In the genomic region with DNA sequence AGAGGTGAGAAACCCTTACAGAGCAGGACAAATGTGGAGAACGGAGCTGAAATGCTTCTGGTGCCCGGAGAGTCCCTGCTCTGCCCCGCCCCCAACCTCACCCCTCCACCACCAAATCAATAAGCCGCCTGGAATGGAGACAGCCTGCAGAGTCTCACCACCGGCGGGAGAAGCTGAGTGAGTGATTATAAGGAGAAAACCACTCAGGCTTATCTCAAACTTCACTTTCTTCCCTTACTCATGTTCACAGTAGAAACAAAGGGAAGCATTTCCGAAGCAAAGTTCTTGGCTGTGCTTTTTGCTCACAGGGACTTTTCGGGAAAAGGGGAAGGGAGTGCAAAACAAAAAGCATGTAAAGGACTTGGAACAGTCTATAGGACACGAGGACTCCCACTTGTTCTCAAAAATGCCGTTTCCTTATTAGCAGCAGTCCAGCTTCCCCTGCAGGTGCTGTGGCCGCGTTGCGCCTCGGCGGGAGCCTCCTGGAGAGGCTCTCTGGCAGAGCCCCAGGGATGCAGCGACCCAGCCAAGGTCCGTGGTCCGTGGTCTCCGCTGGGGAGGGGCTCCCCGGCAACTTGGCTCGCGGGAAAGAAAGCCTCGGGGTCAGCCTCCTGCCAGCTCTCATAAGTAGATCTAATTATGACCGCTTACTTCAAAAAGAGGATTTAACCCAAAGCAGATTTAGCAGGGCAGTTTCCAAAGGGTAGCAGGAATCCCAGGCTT, we compare ENCODE assay signal across 8 cellular contexts.
DNase-seq lines count a peak whose midpoint lies in the region; ATAC-seq and TF ChIP-seq lines count a peak whose summit lies in the region.

No MANE protein-coding gene starts in this region.

- no peaks in the 10 kb centered on the region for H3K79me2 ChIP-seq in SK-N-SH (ENCODE audit: insufficient read depth)

- peak; percentile 60 for DNase-seq in SK-N-SH
- peak; percentile 56 for DNase-seq in left ventricle myocardium superior
- DNase-seq in sciatic nerve (ENCODE audit: low spot score), result no peak
- no peak for DNase-seq in OCI-M2 (lab: John Stamatoyannopoulos, UW; ENCODE audit: unreplicated experiment)
- DNase-seq in amniotic stem cell (lab: John Stamatoyannopoulos, UW), result no peak
- DNase-seq in cortex of kidney (lab: John Stamatoyannopoulos, UW), result no peak

- POLR2A ChIA-PET in SK-N-SH (lab: Yijun Ruan, JAX), result no interaction called here

- intact Hi-C loops in left ventricle myocardium superior (cut with micrococcal nuclease), result no loop called here
- intact Hi-C loops in sciatic nerve (cut with DNase I), result no loop called here

- ATAC-seq in GM19324 (IDR thresholded peaks at IDR 0.05; ENCODE audit: low FRiP score, unreplicated experiment) (peak; percentile 50), left ventricle myocardium superior (peak; percentile 67), sciatic nerve (peak; percentile 58), GM21528 (IDR thresholded peaks at IDR 0.05; ENCODE audit: low FRiP score, unreplicated experiment) (no peak)

- H2AFZ ChIP-seq in SK-N-SH (ENCODE audit: low read depth), result peak overlapping the region; percentile 84; the same call in 1 of the 2 replicates

- no peaks in the 10 kb centered on the region for H3K27me3 ChIP-seq in SK-N-SH (ENCODE audit: insufficient read depth)

- TF ChIP-seq RAD21 in SK-N-SH (IDR thresholded peaks at IDR 0.05; ENCODE audit: low read length), result 0 out of 2 replicates have a peak, but pooled peaks have one; percentile 5

- 7% methylated on average over 21 of the region's 24 CpGs for WGBS in SK-N-SH (ENCODE audit: low lambda C conversion rate)

- H3K4me1 ChIP-seq in SK-N-SH (ENCODE audit: control insufficient read depth in 1 of 2, insufficient read depth in 2 of 2, low read depth in 1 of 2, low read length in 1 of 2), result peaks cover 4 to 11% of the 10 kb centered on the region in 2 experiments; a peak in 3 of 4 replicates

- H3K4me2 ChIP-seq in SK-N-SH, result peak overlapping the region; percentile 72

- H3K9me3 ChIP-seq in SK-N-SH, result no peaks in the 10 kb centered on the region

- H3K4me3 ChIP-seq in SK-N-SH (ENCODE audit: low read depth in 2 of 2, low read length in 1 of 2), result peak overlapping the region; percentile 45

- no peaks in the 10 kb centered on the region for H3K9me2 ChIP-seq in SK-N-SH

- H4K20me1 ChIP-seq in SK-N-SH (ENCODE audit: insufficient read depth), result no peaks in the 10 kb centered on the region

- no peak for TF ChIP-seq CTCF in SK-N-SH (IDR thresholded peaks at IDR 0.05)

- no peak overlapping the region for H3K27ac ChIP-seq in SK-N-SH (ENCODE audit: low read depth in 2 of 2, low read length in 1 of 2)

- no peaks in the 10 kb centered on the region for H3K36me3 ChIP-seq in SK-N-SH (replicated peaks in 1 of 2; ENCODE audit: control insufficient read depth in 1 of 2, insufficient read depth in 2 of 2, low read length in 1 of 2)

- 0 out of 2 replicates have a peak overlapping the region, but pooled peaks have one; percentile 2 for H3K9ac ChIP-seq in SK-N-SH

- no peak for TF ChIP-seq EP300 in SK-N-SH (IDR thresholded peaks at IDR 0.05; ENCODE audit: borderline replicate concordance in 1 of 2, low read depth in 1 of 2, low read length in 1 of 2)

- H3F3A ChIP-seq in SK-N-SH (replicated peaks; ENCODE audit: insufficient read depth), result no peaks in the 10 kb centered on the region

- CTCF ChIA-PET in SK-N-SH (lab: Yijun Ruan, JAX), result interaction anchor here (0.6 to 1.4 kb wide), 4 partner anchors 17 to 178 kb away, joined by 3 to 7 read pairs (median 3); no protein-coding TSS in a partner anchor

TF ChIP-seq in SK-N-SH, 30 proteins besides CTCF, POLR2A, EP300 and RAD21:
- no peak for TF ChIP-seq RXRA (IDR thresholded peaks at IDR 0.05; ENCODE audit: borderline replicate concordance, low read depth)
- TF ChIP-seq, protein P1, sequence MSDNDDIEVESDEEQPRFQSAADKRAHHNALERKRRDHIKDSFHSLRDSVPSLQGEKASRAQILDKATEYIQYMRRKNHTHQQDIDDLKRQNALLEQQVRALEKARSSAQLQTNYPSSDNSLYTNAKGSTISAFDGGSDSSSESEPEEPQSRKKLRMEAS (IDR thresholded peaks at IDR 0.05; ENCODE audit: low read depth), result no peak
- TF ChIP-seq MXI1 (IDR thresholded peaks at IDR 0.05; ENCODE audit: low read depth, low read length), result no peak
- no peak for TF ChIP-seq PBX3 (IDR thresholded peaks at IDR 0.05)
- no peak for TF ChIP-seq RCOR1 (IDR thresholded peaks at IDR 0.05; ENCODE audit: low read length)
- no peak for TF ChIP-seq RFX5 (IDR thresholded peaks at IDR 0.05; ENCODE audit: low read length)
- no peak for TF ChIP-seq GABPA (IDR thresholded peaks at IDR 0.05; ENCODE audit: low read depth)
- TF ChIP-seq REST (IDR thresholded peaks at IDR 0.05; ENCODE audit: low read depth, low read length), result no peak
- TF ChIP-seq FOSL2 (IDR thresholded peaks at IDR 0.05; ENCODE audit: borderline replicate concordance, low read depth), result no peak

Comparison
In these comparisons a context has a peak if more than half of its experiments do, and no peak if none do; other contexts are left out.
1. DNase-seq: peak in SK-N-SH (single experiment) and left ventricle myocardium superior (single experiment); none in sciatic nerve (single experiment), OCI-M2 (single experiment), amniotic stem cell (single experiment) and cortex of kidney (single experiment).